ENCODE assay signal across 8 cellular contexts in the genomic region with DNA sequence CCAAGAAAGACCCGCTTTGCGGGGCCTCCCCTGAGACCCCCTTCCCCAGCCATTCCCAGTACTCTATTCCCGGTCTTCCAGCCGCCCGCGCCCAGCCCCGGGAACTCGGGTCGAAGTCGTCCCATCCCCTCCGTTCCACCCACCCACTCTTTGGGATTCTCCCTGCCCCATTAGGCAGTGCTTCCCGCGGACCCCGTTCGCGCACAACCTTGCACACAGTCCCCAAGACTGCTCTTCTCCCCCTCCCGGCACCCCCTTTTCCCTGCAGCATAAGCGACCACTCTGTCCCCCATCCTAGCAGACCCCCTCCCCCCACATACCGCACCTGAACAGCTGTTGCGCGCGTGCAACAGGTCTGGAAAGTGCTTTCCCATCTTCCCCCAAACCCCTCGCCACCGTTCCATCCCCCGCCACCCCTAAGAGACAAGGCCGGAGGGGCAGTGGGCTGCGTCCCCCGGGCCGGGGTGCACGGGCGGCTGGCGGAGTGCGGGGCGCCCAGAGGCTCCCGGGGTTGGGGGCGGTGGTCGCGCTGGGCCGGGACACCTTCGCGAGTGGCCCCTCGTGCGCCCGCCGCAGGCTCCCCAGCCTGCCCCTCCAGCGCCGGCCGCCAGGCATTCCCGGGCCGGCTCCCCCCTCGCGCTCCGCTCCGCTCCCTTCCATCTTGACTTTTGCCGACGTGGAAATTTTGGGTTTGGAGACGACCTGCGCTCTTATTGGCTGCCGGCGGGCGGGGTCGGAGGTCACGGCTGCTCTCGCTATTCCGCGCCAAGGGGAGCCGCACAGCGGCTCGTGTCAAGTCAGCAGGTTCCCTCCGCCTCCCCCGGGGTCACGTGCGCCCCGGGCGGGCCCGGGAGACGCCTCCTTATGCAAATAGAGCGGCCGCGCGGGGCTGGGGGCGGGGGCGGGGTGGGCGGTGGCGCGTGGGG.
DNase-seq lines count a peak whose midpoint lies in the region; ATAC-seq lines count a peak whose summit lies in the region.

No MANE protein-coding gene starts in this region.

- ATAC-seq in GM19372 (IDR thresholded peaks at IDR 0.05; ENCODE audit: low read depth, unreplicated experiment), result peak; percentile 88
- peak; percentile 71 for ATAC-seq in HG03520 (IDR thresholded peaks at IDR 0.05; ENCODE audit: unreplicated experiment)

- peak; percentile 82 for DNase-seq in CD1c-positive myeloid dendritic cell (ENCODE audit: extremely low spot score)
- DNase-seq in NCI-H748 (lab: John Stamatoyannopoulos, UW; ENCODE audit: unreplicated experiment), result peak; percentile 97
- DNase-seq in activated CD8-positive, alpha-beta memory T cell treated with anti-CD3 and anti-CD28 coated beads for 24 hours, result peak; percentile 87
- peak; percentile 96 for DNase-seq in mesenteric fat pad (ENCODE audit: low spot score)
- peak; percentile 44 for DNase-seq in stimulated activated CD8-positive, alpha-beta memory T cell treated with anti-CD3 and anti-CD28 coated beads, Interleukin-15, amount 100 ng/mL, for 24 hours (ENCODE audit: low read depth)

- H3K9me3 ChIP-seq in endocrine pancreas (ENCODE audit: control insufficient read depth, low read length), result no peaks in the 10 kb centered on the region

- H3K4me1 ChIP-seq in endocrine pancreas (ENCODE audit: control insufficient read depth, insufficient read depth, low read length), result no peaks in the 10 kb centered on the region

- H3K4me3 ChIP-seq in endocrine pancreas (ENCODE audit: control insufficient read depth, insufficient read depth, low read length), result no peak overlapping the region

- no peaks in the 10 kb centered on the region for H3K36me3 ChIP-seq in endocrine pancreas (ENCODE audit: control insufficient read depth, insufficient read depth, low read length)

- no peaks in the 10 kb centered on the region for H3K27me3 ChIP-seq in endocrine pancreas (ENCODE audit: control insufficient read depth, insufficient read depth, low read length)

- H3K9ac ChIP-seq in endocrine pancreas (ENCODE audit: control insufficient read depth, insufficient read depth, low read length), result peak overlapping the region; percentile 19

Comparison
In these comparisons a context has a peak if more than half of its experiments do, and no peak if none do; other contexts are left out.
1. DNase-seq: peak in every context shown above with its lines; median percentile 97 in NCI-H748; 96 in mesenteric fat pad; 87 in activated CD8-positive, alpha-beta memory T cell treated with anti-CD3 and anti-CD28 coated beads for 24 hours; 82 in CD1c-positive myeloid dendritic cell; 44 in stimulated activated CD8-positive, alpha-beta memory T cell treated with anti-CD3 and anti-CD28 coated beads, Interleukin-15, amount 100 ng/mL, for 24 hours.